In the genomic region with DNA sequence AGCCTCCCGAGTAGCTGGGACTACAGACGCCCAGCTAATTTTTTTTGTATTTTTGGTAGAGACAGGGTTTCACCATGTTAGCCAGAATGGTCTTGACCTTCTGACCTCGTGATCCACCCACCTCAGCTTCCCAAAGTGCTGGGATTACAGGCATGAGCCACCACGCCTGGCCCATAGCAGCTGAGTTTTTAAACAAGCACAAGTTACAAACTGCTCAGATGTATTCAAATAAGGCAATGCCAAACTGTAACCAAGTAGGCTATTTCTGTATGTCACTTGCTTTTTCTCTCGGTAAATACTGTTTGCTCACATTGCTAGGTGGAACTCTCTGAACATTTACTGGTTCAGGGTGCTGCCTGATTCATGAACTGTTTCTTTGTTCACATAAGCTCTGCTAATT, we compare ENCODE assay signal across 27 cellular contexts.
DNase-seq lines count a peak whose midpoint lies in the region; ATAC-seq and TF ChIP-seq lines count a peak whose summit lies in the region.
"Had no signal": no experiment of that assay in that cellular context is flagged by ENCODE, and none has a peak within 500 bp of the region (broad histone marks: within the 10 kb centered on the region; RNA-seq: fewer than 3 reads in every experiment).

No MANE protein-coding gene starts in this region.

- 88% methylated on average over 4 of the region's 5 CpGs for WGBS in mesenchymal stem cell

- TF ChIP-seq CTCF in HEK293 (tag by site-specific recombination; IDR thresholded peaks at IDR 0.05) = no peak

- no peak overlapping the region for H2BK120ac ChIP-seq in mesenchymal stem cell (ENCODE audit: low read depth, low read length)

- H3K9me3 Mint-ChIP-seq in naive thymus-derived CD4-positive, alpha-beta T cell = peaks cover 0 to 6% (median 1%) of the 10 kb centered on the region in 11 donors

- peak overlapping the region in 1 of 2 experiments; percentile 24 for H3K18ac ChIP-seq in mesenchymal stem cell (ENCODE audit: low read depth in 1 of 2, low read length in 2 of 2)

- no peak overlapping the region for H2BK15ac ChIP-seq in mesenchymal stem cell (ENCODE audit: low read depth, poor library complexity, severe bottlenecking)

- H3K9ac ChIP-seq in mesenchymal stem cell (ENCODE audit: low read length) = peak overlapping the region; percentile 32

- H3K4me3 ChIP-seq in ACC112 (ENCODE audit: low read depth, low read length) (no peak overlapping the region), HEK293 (ENCODE audit: low read depth, low read length) (no peak overlapping the region), SJCRH30 (no peak overlapping the region), mesenchymal stem cell (ENCODE audit: insufficient read depth in 1 of 2, low read depth in 1 of 2, low read length in 2 of 2) (no peak overlapping the region)
- no peak overlapping the region for H3K4me3 ChIP-seq in naive thymus-derived CD4-positive, alpha-beta T cell (ENCODE audit: low read length)
- H3K4me3 ChIP-seq: breast epithelium, hepatocyte, mucosa of descending colon, upper lobe of left lung had no signal

- no peaks in the 10 kb centered on the region for H3K36me3 Mint-ChIP-seq in naive thymus-derived CD4-positive, alpha-beta T cell
- H3K36me3 Mint-ChIP-seq: IgD-negative memory B cell had no signal

- H2BK12ac ChIP-seq in mesenchymal stem cell (ENCODE audit: low read length in 2 of 2) = no peak overlapping the region

- H3K27ac ChIP-seq in ACC112 (ENCODE audit: low read depth, low read length) (no peak overlapping the region), HEK293 (ENCODE audit: extremely low read depth, low read depth, low read length) (no peak overlapping the region), SJCRH30 (no peak overlapping the region), mesenchymal stem cell (ENCODE audit: low read length, poor library complexity, severe bottlenecking) (no peak overlapping the region)
- H3K27ac ChIP-seq in naive thymus-derived CD4-positive, alpha-beta T cell (ENCODE audit: low read depth, low read length) = no peak overlapping the region
- H3K27ac ChIP-seq: breast epithelium, foreskin keratinocyte, hepatocyte, upper lobe of left lung, VCaP had no signal

- H3K23ac ChIP-seq in mesenchymal stem cell (ENCODE audit: low read length in 2 of 2) = no peak overlapping the region

- no peak overlapping the region for H2BK5ac ChIP-seq in mesenchymal stem cell (ENCODE audit: low read depth, low read length, poor library complexity, severe bottlenecking)

- H3K4me1 Mint-ChIP-seq in naive thymus-derived CD4-positive, alpha-beta T cell = no peaks in the 10 kb centered on the region
- H3K4me1 Mint-ChIP-seq: IgD-negative memory B cell, neural crest cell had no signal

- CTCF ChIA-PET in HEK293 (lab: Yijun Ruan, JAX) = no interaction called here
- CTCF ChIA-PET in naive thymus-derived CD4-positive, alpha-beta T cell (lab: Charles Lee) = no interaction called here

- H3K27me3 ChIP-seq in ACC112 (ENCODE audit: insufficient read depth, low read length) = no peaks in the 10 kb centered on the region
- no peaks in the 10 kb centered on the region for H3K27me3 ChIP-seq in SJCRH30
- no peaks in the 10 kb centered on the region for H3K27me3 ChIP-seq in mesenchymal stem cell (ENCODE audit: control insufficient read depth in 1 of 2, insufficient read depth in 1 of 2, low read length in 2 of 2)
- H3K27me3 ChIP-seq in naive thymus-derived CD4-positive, alpha-beta T cell (ENCODE audit: control insufficient read depth in 2 of 2, insufficient read depth in 2 of 2, low read length in 2 of 2) = no peaks in the 10 kb centered on the region
- H3K27me3 ChIP-seq: BE2C, breast epithelium, foreskin keratinocyte, hepatocyte, upper lobe of left lung had no signal

- H2AK5ac ChIP-seq in mesenchymal stem cell (ENCODE audit: low read length, severe bottlenecking) = no peak overlapping the region

- no peaks in the 10 kb centered on the region for H3K79me2 ChIP-seq in ACC112 (ENCODE audit: control insufficient read depth, insufficient read depth, low read length, unreplicated experiment)
- H3K79me2 ChIP-seq: hepatocyte had no signal

- H3K36me3 ChIP-seq in ACC112 (ENCODE audit: insufficient read depth, low read length) (no peaks in the 10 kb centered on the region), HEK293 (ENCODE audit: control insufficient read depth in 2 of 2, insufficient read depth in 1 of 2, low read length in 2 of 2) (no peaks in the 10 kb centered on the region), SJCRH30 (no peaks in the 10 kb centered on the region), mesenchymal stem cell (ENCODE audit: control insufficient read depth in 1 of 2, insufficient read depth in 2 of 2, low read depth in 1 of 2, low read length in 2 of 2) (no peaks in the 10 kb centered on the region)
- no peaks in the 10 kb centered on the region for H3K36me3 ChIP-seq in naive thymus-derived CD4-positive, alpha-beta T cell (ENCODE audit: control insufficient read depth in 2 of 3, insufficient read depth in 3 of 3, low read length in 3 of 3)
- H3K36me3 ChIP-seq: BE2C, breast epithelium, upper lobe of left lung had no signal

- no peak for ATAC-seq in HG02759 (IDR thresholded peaks at IDR 0.05; ENCODE audit: unreplicated experiment)
- no peak for ATAC-seq in GM19395 (IDR thresholded peaks at IDR 0.05; ENCODE audit: unreplicated experiment)
- no peak for ATAC-seq in naive thymus-derived CD4-positive, alpha-beta T cell
- ATAC-seq: foreskin keratinocyte, HCT116, mucosa of descending colon had no signal

- no peak overlapping the region for H4K8ac ChIP-seq in mesenchymal stem cell (ENCODE audit: low read length)

- H3K4me3 Mint-ChIP-seq in naive thymus-derived CD4-positive, alpha-beta T cell = no peak overlapping the region
- H3K4me3 Mint-ChIP-seq: activated T-cell treated with anti-CD3 and anti-CD28 coated beads, Interleukin-2, amount 50 U/mL, for 24 hours; IgD-negative memory B cell; neural crest cell had no signal

- H3K79me1 ChIP-seq in mesenchymal stem cell (replicated peaks; ENCODE audit: low read length, poor library complexity, severe bottlenecking) = no peaks in the 10 kb centered on the region

- H3K27ac Mint-ChIP-seq in naive thymus-derived CD4-positive, alpha-beta T cell = no peak overlapping the region
- H3K27ac Mint-ChIP-seq: activated T-cell treated with anti-CD3 and anti-CD28 coated beads, Interleukin-2, amount 50 U/mL, for 24 hours; IgD-negative memory B cell had no signal

- H3K14ac ChIP-seq in mesenchymal stem cell (ENCODE audit: low read length in 2 of 2) = no peak overlapping the region

- no peak overlapping the region for H3K4ac ChIP-seq in mesenchymal stem cell (ENCODE audit: low read depth in 1 of 2, low read length in 2 of 2)

- no peak overlapping the region for H4K91ac ChIP-seq in mesenchymal stem cell (ENCODE audit: low read length)

- intact Hi-C loops in naive thymus-derived CD4-positive, alpha-beta T cell (cut with micrococcal nuclease) = no loop called here

- no peaks in the 10 kb centered on the region for H3K27me3 Mint-ChIP-seq in naive thymus-derived CD4-positive, alpha-beta T cell
- H3K27me3 Mint-ChIP-seq: activated T-cell treated with anti-CD3 and anti-CD28 coated beads, Interleukin-2, amount 50 U/mL, for 24 hours; IgD-negative memory B cell had no signal

- H3K9me3 ChIP-seq in HEK293 (ENCODE audit: control insufficient read depth, insufficient read depth, low read depth, low read length) = no peaks in the 10 kb centered on the region
- H3K9me3 ChIP-seq in SJCRH30 (replicated peaks) = no peaks in the 10 kb centered on the region
- H3K9me3 ChIP-seq in mesenchymal stem cell (ENCODE audit: control insufficient read depth, low read length) = no peaks in the 10 kb centered on the region
- no peaks in the 10 kb centered on the region for H3K9me3 ChIP-seq in naive thymus-derived CD4-positive, alpha-beta T cell (ENCODE audit: control insufficient read depth in 2 of 3, low read length in 3 of 3)
- H3K9me3 ChIP-seq: BE2C, breast epithelium, mucosa of descending colon, upper lobe of left lung had no signal

- H3K4me2 ChIP-seq in mesenchymal stem cell (ENCODE audit: low read length, poor library complexity, severe bottlenecking) = no peak overlapping the region
- H3K4me2 ChIP-seq: hepatocyte had no signal

- peak overlapping the region; percentile 1 for H2AFZ ChIP-seq in ACC112 (ENCODE audit: low read length, unreplicated experiment)
- no peak overlapping the region for H2AFZ ChIP-seq in mesenchymal stem cell (ENCODE audit: low read depth, low read length)
- H2AFZ ChIP-seq: hepatocyte had no signal

- DNase-seq in SJCRH30 (peak; percentile 17 to 24), mesenchymal stem cell (peak; percentile 8), A172 (ENCODE audit: low spot score) (no peak)
- DNase-seq in naive thymus-derived CD4-positive, alpha-beta T cell = no peak
- DNase-seq: activated CD4-positive, alpha-beta T cell treated with anti-CD3 and anti-CD28 coated beads for 48 hours; activated naive CD4-positive, alpha-beta T cell treated with Interleukin-2 at 50 U/mL for 16 hours; activated T-cell treated with anti-CD3 and anti-CD28 coated beads, Interleukin-2, amount 50 U/mL, for 24 hours; DMS53; effector CD8-positive, alpha-beta T cell; foreskin keratinocyte; GDM1; mucosa of descending colon; NCI-H1436 treated with DMSO at 0.1 percent for 48 hours; NK-92 treated with Interleukin-12 subunit alpha and Interleukin-12 subunit beta, amount 100 ng/mL, for 24 hours; stimulated activated CD8-positive, alpha-beta memory T cell treated with anti-CD3 and anti-CD28 coated beads, Interleukin-4, amount 100 ng/mL, for 48 hours; upper lobe of left lung had no signal

- H3K4me1 ChIP-seq in ACC112 (ENCODE audit: control insufficient read depth, insufficient read depth, low read length, unreplicated experiment) (peaks cover 4% of the 10 kb centered on the region), HEK293 (ENCODE audit: control insufficient read depth, insufficient read depth, low read length) (no peaks in the 10 kb centered on the region), SJCRH30 (peaks cover 6% of the 10 kb centered on the region), mesenchymal stem cell (ENCODE audit: control insufficient read depth, insufficient read depth, low read depth, low read length) (no peaks in the 10 kb centered on the region)
- no peaks in the 10 kb centered on the region for H3K4me1 ChIP-seq in naive thymus-derived CD4-positive, alpha-beta T cell (ENCODE audit: control insufficient read depth in 2 of 2, insufficient read depth in 2 of 2, low read length in 2 of 2)
- H3K4me1 ChIP-seq: breast epithelium, foreskin keratinocyte, upper lobe of left lung had no signal

- POLR2A ChIA-PET in HEK293 (lab: Yijun Ruan, JAX) = no interaction called here
- POLR2A ChIA-PET in naive thymus-derived CD4-positive, alpha-beta T cell (lab: Charles Lee) = no interaction called here

TF ChIP-seq in HEK293, 187 proteins besides CTCF, POLR2A, EP300 and RAD21 (continues in another document):
- TF ChIP-seq ZNF610 (tag by site-specific recombination; IDR thresholded peaks at IDR 0.05; ENCODE audit: borderline replicate concordance) (no peak), ZNF112 (tag by site-specific recombination; IDR thresholded peaks at IDR 0.05) (no peak), IKZF3 (tag by site-specific recombination; IDR thresholded peaks at IDR 0.05) (no peak), ZNF623 (tag by site-specific recombination; IDR thresholded peaks at IDR 0.05) (no peak)

Comparison
In these comparisons a context has a peak if more than half of its experiments do, and no peak if none do; other contexts are left out.
1. DNase-seq: peak in SJCRH30 (2 of 2) and mesenchymal stem cell (single experiment); none in A172 (single experiment) and naive thymus-derived CD4-positive, alpha-beta T cell (0 of 9).